2 cellular contexts compared by ENCODE assay signal in the genomic region with DNA sequence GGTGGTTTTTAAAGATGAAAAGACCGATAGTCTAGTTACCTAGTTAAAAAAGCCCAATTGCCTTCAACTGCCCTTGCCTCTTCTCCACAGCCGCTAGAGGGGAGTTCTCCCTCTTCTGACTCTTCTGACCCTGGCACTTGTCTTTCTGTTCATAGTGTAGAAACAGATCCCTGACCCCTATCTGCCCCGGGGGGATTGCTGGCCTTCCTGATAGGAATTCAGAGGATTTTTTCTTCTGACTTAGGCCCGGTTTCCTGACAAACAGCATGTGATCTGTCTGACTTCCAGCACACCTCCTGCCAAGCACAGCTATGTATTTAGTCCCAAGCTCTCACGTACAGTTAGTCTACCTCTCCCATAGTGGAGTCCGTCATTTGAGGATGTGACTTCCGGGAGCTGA.
TF ChIP-seq lines count a peak whose summit lies in the region.

No MANE protein-coding gene starts in this region.

TF ChIP-seq in IMR-90, 13 proteins besides CTCF, POLR2A, EP300 and RAD21:
- no peak for TF ChIP-seq MAZ (IDR thresholded peaks at IDR 0.05; ENCODE audit: borderline replicate concordance, low read depth, low read length)
- no peak for TF ChIP-seq BHLHE40 (IDR thresholded peaks at IDR 0.05; ENCODE audit: low read depth, low read length)
- no peak for TF ChIP-seq NFE2L2 (IDR thresholded peaks at IDR 0.05; ENCODE audit: low read depth, low read length)
- TF ChIP-seq, protein P1, sequence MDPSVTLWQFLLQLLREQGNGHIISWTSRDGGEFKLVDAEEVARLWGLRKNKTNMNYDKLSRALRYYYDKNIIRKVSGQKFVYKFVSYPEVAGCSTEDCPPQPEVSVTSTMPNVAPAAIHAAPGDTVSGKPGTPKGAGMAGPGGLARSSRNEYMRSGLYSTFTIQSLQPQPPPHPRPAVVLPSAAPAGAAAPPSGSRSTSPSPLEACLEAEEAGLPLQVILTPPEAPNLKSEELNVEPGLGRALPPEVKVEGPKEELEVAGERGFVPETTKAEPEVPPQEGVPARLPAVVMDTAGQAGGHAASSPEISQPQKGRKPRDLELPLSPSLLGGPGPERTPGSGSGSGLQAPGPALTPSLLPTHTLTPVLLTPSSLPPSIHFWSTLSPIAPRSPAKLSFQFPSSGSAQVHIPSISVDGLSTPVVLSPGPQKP (IDR thresholded peaks at IDR 0.05; ENCODE audit: borderline replicate concordance, low read depth, low read length) = no peak
- TF ChIP-seq RCOR1 (IDR thresholded peaks at IDR 0.05; ENCODE audit: insufficient replicate concordance, low read length) = no peak
- no peak for TF ChIP-seq CHD1 (IDR thresholded peaks at IDR 0.05; ENCODE audit: low read depth, low read length)
- TF ChIP-seq RFX5 (IDR thresholded peaks at IDR 0.05; ENCODE audit: low read depth, low read length) = no peak
- TF ChIP-seq, protein P2, sequence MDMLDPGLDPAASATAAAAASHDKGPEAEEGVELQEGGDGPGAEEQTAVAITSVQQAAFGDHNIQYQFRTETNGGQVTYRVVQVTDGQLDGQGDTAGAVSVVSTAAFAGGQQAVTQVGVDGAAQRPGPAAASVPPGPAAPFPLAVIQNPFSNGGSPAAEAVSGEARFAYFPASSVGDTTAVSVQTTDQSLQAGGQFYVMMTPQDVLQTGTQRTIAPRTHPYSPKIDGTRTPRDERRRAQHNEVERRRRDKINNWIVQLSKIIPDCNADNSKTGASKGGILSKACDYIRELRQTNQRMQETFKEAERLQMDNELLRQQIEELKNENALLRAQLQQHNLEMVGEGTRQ (IDR thresholded peaks at IDR 0.05; ENCODE audit: low read depth, low read length) = no peak
- no peak for TF ChIP-seq FOS (IDR thresholded peaks at IDR 0.05; ENCODE audit: low read depth, low read length)
- no peak for TF ChIP-seq MAFK (IDR thresholded peaks at IDR 0.05; ENCODE audit: low read depth, low read length)
- no peak for TF ChIP-seq SMC3 (IDR thresholded peaks at IDR 0.05; ENCODE audit: low read depth, low read length)
- TF ChIP-seq CEBPB (IDR thresholded peaks at IDR 0.05; ENCODE audit: low read depth, low read length) = no peak
- no peak for TF ChIP-seq MXI1 (IDR thresholded peaks at IDR 0.05; ENCODE audit: borderline replicate concordance, low read depth, low read length)
TF ChIP-seq in IMR-90: peak in this region for 0.

TF ChIP-seq in K562, 482 proteins besides CTCF, POLR2A, EP300 and RAD21:
- TF ChIP-seq CBX5 (IDR thresholded peaks at IDR 0.05; ENCODE audit: borderline replicate concordance, low read depth) (no peak), MYC (IDR thresholded peaks at IDR 0.05; ENCODE audit: low read depth, low read length) (no peak), MYC (CRISPR knock-in tag; IDR thresholded peaks at IDR 0.05; ENCODE audit: borderline replicate concordance, low read depth) (no peak), DNMT1 (IDR thresholded peaks at IDR 0.05) (no peak), GABPB2 (CRISPR knock-in tag; conservative IDR thresholded peaks at IDR 0.05) (no peak), ERF (CRISPR knock-in tag; IDR thresholded peaks at IDR 0.05) (no peak), SIRT6 (IDR thresholded peaks at IDR 0.05; ENCODE audit: low read depth, low read length) (no peak), POLR2H (tag; IDR thresholded peaks at IDR 0.05; ENCODE audit: low read depth) (no peak), ZNF445 (CRISPR knock-in tag; IDR thresholded peaks at IDR 0.05; ENCODE audit: low read depth) (no peak), TOE1 (IDR thresholded peaks at IDR 0.05; ENCODE audit: borderline replicate concordance) (no peak), TOE1 (CRISPR knock-in tag; IDR thresholded peaks at IDR 0.05; ENCODE audit: borderline replicate concordance, low read depth) (no peak), HDAC1 (IDR thresholded peaks at IDR 0.05) (no peak), RCOR1 (IDR thresholded peaks at IDR 0.05; ENCODE audit: borderline replicate concordance in 1 of 2, low read depth in 2 of 2, low read length in 2 of 2) (no peak), ZNF140 (CRISPR knock-in tag; IDR thresholded peaks at IDR 0.05) (no peak), KLF13 (tag; IDR thresholded peaks at IDR 0.05; ENCODE audit: borderline replicate concordance, low read depth) (no peak), ZFPM2 (CRISPR knock-in tag; IDR thresholded peaks at IDR 0.05) (no peak), CHD4 (IDR thresholded peaks at IDR 0.05; ENCODE audit: insufficient read depth, insufficient replicate concordance, low read depth, low read length, poor library complexity, severe bottlenecking) (no peak), FOXM1 (IDR thresholded peaks at IDR 0.05; ENCODE audit: low read depth) (no peak), FOXM1 (CRISPR knock-in tag; IDR thresholded peaks at IDR 0.05; ENCODE audit: low read depth) (no peak)
- TF ChIP-seq, protein P3, sequence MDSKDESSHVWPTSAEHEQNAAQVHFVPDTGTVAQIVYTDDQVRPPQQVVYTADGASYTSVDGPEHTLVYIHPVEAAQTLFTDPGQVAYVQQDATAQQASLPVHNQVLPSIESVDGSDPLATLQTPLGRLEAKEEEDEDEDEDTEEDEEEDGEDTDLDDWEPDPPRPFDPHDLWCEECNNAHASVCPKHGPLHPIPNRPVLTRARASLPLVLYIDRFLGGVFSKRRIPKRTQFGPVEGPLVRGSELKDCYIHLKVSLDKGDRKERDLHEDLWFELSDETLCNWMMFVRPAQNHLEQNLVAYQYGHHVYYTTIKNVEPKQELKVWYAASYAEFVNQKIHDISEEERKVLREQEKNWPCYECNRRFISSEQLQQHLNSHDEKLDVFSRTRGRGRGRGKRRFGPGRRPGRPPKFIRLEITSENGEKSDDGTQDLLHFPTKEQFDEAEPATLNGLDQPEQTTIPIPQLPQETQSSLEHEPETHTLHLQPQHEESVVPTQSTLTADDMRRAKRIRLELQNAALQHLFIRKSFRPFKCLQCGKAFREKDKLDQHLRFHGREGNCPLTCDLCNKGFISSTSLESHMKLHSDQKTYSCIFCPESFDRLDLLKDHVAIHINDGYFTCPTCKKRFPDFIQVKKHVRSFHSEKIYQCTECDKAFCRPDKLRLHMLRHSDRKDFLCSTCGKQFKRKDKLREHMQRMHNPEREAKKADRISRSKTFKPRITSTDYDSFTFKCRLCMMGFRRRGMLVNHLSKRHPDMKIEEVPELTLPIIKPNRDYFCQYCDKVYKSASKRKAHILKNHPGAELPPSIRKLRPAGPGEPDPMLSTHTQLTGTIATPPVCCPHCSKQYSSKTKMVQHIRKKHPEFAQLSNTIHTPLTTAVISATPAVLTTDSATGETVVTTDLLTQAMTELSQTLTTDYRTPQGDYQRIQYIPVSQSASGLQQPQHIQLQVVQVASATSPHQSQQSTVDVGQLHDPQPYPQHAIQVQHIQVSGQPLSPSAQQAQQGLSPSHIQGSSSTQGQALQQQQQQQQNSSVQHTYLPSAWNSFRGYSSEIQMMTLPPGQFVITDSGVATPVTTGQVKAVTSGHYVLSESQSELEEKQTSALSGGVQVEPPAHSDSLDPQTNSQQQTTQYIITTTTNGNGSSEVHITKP (IDR thresholded peaks at IDR 0.05; ENCODE audit: partially characterized antibody) = no peak
- TF ChIP-seq, protein P4, sequence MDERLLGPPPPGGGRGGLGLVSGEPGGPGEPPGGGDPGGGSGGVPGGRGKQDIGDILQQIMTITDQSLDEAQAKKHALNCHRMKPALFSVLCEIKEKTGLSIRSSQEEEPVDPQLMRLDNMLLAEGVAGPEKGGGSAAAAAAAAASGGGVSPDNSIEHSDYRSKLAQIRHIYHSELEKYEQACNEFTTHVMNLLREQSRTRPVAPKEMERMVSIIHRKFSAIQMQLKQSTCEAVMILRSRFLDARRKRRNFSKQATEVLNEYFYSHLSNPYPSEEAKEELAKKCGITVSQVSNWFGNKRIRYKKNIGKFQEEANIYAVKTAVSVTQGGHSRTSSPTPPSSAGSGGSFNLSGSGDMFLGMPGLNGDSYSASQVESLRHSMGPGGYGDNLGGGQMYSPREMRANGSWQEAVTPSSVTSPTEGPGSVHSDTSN (CRISPR knock-in tag; IDR thresholded peaks at IDR 0.05; ENCODE audit: low read depth) = no peak
- TF ChIP-seq, protein P4 (tag; conservative IDR thresholded peaks at IDR 0.05; ENCODE audit: low read depth) = no peak
- TF ChIP-seq, protein P5, sequence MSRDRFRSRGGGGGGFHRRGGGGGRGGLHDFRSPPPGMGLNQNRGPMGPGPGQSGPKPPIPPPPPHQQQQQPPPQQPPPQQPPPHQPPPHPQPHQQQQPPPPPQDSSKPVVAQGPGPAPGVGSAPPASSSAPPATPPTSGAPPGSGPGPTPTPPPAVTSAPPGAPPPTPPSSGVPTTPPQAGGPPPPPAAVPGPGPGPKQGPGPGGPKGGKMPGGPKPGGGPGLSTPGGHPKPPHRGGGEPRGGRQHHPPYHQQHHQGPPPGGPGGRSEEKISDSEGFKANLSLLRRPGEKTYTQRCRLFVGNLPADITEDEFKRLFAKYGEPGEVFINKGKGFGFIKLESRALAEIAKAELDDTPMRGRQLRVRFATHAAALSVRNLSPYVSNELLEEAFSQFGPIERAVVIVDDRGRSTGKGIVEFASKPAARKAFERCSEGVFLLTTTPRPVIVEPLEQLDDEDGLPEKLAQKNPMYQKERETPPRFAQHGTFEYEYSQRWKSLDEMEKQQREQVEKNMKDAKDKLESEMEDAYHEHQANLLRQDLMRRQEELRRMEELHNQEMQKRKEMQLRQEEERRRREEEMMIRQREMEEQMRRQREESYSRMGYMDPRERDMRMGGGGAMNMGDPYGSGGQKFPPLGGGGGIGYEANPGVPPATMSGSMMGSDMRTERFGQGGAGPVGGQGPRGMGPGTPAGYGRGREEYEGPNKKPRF (IDR thresholded peaks at IDR 0.05; ENCODE audit: low read depth, low read length) = no peak
- TF ChIP-seq, protein P6, sequence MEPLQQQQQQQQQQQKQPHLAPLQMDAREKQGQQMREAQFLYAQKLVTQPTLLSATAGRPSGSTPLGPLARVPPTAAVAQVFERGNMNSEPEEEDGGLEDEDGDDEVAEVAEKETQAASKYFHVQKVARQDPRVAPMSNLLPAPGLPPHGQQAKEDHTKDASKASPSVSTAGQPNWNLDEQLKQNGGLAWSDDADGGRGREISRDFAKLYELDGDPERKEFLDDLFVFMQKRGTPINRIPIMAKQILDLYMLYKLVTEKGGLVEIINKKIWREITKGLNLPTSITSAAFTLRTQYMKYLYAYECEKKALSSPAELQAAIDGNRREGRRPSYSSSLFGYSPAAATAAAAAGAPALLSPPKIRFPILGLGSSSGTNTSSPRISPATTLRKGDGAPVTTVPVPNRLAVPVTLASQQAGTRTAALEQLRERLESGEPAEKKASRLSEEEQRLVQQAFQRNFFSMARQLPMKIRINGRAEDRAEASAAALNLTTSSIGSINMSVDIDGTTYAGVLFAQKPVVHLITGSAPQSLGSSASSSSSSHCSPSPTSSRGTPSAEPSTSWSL (CRISPR knock-in tag; IDR thresholded peaks at IDR 0.05; ENCODE audit: borderline replicate concordance) = no peak
